In genomic region chr2:55952415-55952814, GRCh38 we compare ENCODE assay signal across 21 cellular contexts. TPM values are rescaled to one million over a fixed set of nuclear protein-coding genes. Genes with fewer than 3 reads are reported as not detected.
"Had no signal": no experiment of that assay in that cellular context is flagged by ENCODE, and none has a peak within 500 bp of the region (broad histone marks: within the 10 kb centered on the region; RNA-seq: fewer than 3 reads in every experiment).

No MANE protein-coding gene starts in this region.

- H3K4me1 ChIP-seq: psoas muscle, right lobe of liver, spleen, upper lobe of left lung had no signal

- DNase-seq: activated B cell treated with CpG ODN at 0.5 μM for 24 hours; activated CD4-positive, alpha-beta T cell treated with anti-CD3 and anti-CD28 coated beads, Interleukin-2, amount 10 ng/mL, durations not matched to agents 7 days and 5 days; activated naive CD4-positive, alpha-beta T cell treated with anti-CD3 and anti-CD28 coated beads, Interleukin-2, amount 50 U/mL, for 16 hours; adrenal gland; cerebellar nuclear complex; dorsolateral prefrontal cortex; esophagus squamous epithelium; foreskin keratinocyte; heart right ventricle; kidney; left ventricle myocardium inferior; mesendoderm; psoas muscle; right lobe of liver; spleen; stimulated activated CD4-positive, alpha-beta T cell treated with anti-CD3 and anti-CD28 coated beads, Interleukin-2, amount 100 ng/mL, for 24 hours; stimulated activated naive CD4-positive, alpha-beta T cell; upper lobe of left lung had no signal

- ATAC-seq: body of pancreas, foreskin keratinocyte, heart right ventricle, psoas muscle, right lobe of liver had no signal

- H3K36me3 ChIP-seq: adrenal gland, esophagus squamous epithelium, heart right ventricle, left ventricle myocardium inferior, right lobe of liver, spleen, suprapubic skin, upper lobe of left lung had no signal

- H3K27me3 ChIP-seq: body of pancreas, dorsolateral prefrontal cortex, esophagus squamous epithelium, foreskin keratinocyte, heart right ventricle, right lobe of liver, spleen, suprapubic skin, upper lobe of left lung had no signal

- H3K9me3 ChIP-seq: adrenal gland, body of pancreas, esophagus squamous epithelium, heart right ventricle, left ventricle myocardium inferior, psoas muscle, right lobe of liver, spleen, suprapubic skin, upper lobe of left lung had no signal

- H3K4me3 ChIP-seq: adrenal gland, body of pancreas, dorsolateral prefrontal cortex, esophagus squamous epithelium, heart right ventricle, left ventricle myocardium inferior, psoas muscle, right lobe of liver, spleen, suprapubic skin, upper lobe of left lung had no signal

- H3K27ac ChIP-seq: adrenal gland, body of pancreas, dorsolateral prefrontal cortex, esophagus squamous epithelium, foreskin keratinocyte, heart right ventricle, left ventricle myocardium inferior, psoas muscle, right lobe of liver, spleen, suprapubic skin, upper lobe of left lung had no signal

RNA-seq across cellular contexts. Expression of gene EFEMP1, which starts 28.8 kb away (rescaled TPM):
- total RNA-seq: activated B cell treated with CpG ODN at 0.5 μM for 24 hours; activated CD4-positive, alpha-beta T cell treated with anti-CD3 and anti-CD28 coated beads, Interleukin-2, amount 10 ng/mL, durations not matched to agents 7 days and 5 days; activated T-helper 2 cell treated with anti-CD3 and anti-CD28 coated beads, Interferon-gamma antibody, Interleukin-2, Interleukin-4, amounts not matched to agents 10 μg/mL and 5 μg/mL and 100 μg/mL, durations not matched to agents 14 hours and 24 hours and 36 hours had no signal
